Comparison of ENCODE assay signal across 8 cellular contexts in the genomic region with DNA sequence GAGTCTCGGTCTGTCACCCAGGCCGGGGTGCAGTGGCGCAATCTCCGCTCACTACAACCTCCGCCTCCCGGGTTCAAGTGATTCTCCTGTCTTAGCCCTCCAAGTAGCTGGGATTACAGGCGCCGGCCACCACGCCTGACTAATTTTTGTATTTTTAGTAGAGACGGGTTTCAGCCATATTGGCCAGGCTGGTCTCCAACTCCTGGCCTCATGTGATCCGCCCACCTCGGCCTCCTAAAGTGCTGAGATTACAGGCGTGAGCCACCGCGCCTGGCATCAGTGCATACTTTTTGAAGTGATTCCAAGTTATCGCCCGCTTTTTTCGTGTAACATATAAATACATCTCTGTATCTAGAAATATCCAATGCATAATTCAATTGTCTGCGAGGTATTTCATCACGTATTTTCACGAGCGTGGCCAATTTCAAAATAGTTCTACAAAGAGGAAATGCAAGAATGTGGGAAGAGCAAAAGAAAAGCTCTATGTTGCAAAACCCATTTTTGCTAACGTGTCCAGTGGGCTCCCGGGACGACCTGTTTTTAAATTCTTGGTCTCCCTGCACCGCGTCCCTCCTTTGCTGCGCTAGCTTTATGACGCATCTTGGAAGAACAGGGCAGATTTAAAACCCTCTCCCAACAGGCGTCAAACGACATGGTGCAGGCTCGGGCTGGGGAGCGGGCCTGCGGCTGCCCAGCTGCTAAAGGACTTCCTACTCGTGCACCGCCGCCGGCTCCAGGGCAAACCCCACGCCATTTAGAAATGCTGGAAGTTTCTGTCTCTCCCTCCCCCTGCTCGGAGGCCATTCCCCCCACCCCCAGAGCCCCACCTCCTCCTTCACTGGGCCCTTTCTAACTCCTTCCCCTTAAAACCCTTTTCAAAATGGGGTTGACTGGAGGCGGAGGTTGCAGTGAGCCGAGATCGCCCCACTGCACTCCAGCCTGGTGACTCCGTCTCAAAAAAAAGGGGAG. TPM values are rescaled to one million over a fixed set of nuclear protein-coding genes. Genes with fewer than 3 reads are reported as not detected.
DNase-seq lines count a peak whose midpoint lies in the region; ATAC-seq lines count a peak whose summit lies in the region.

No MANE protein-coding gene starts in this region.

- H3K4me3 Mint-ChIP-seq in IgD-negative memory B cell, result peak overlapping the region; percentile 80 to 96 (median 88)
- peak overlapping the region; percentile 72 for H3K4me3 Mint-ChIP-seq in activated naive CD8-positive, alpha-beta T cell treated with anti-CD3 and anti-CD28 coated beads, Interleukin-2, amount 10 ng/mL, durations not matched to agents 7 days and 5 days

- ATAC-seq in activated naive CD8-positive, alpha-beta T cell treated with anti-CD3 and anti-CD28 coated beads, Interleukin-2, amount 10 ng/mL, durations not matched to agents 7 days and 5 days (ENCODE audit: low read depth), result no peak
- ATAC-seq in Right ventricle myocardium inferior (peak; percentile 62), HG03442 (IDR thresholded peaks at IDR 0.05; ENCODE audit: unreplicated experiment) (no peak), GM19463 (IDR thresholded peaks at IDR 0.05; ENCODE audit: unreplicated experiment) (no peak)

- H3K36me3 Mint-ChIP-seq in IgD-negative memory B cell, result no peaks in the 10 kb centered on the region
- peaks cover 8% of the 10 kb centered on the region for H3K36me3 Mint-ChIP-seq in activated naive CD8-positive, alpha-beta T cell treated with anti-CD3 and anti-CD28 coated beads, Interleukin-2, amount 10 ng/mL, durations not matched to agents 7 days and 5 days

- H3K4me3 ChIP-seq in neuron (ENCODE audit: low read length), result peak overlapping the region; percentile 57

- H3K36me3 ChIP-seq in neuron (ENCODE audit: insufficient read depth, low read length), result no peaks in the 10 kb centered on the region

- peak overlapping the region; percentile 65 to 90 (median 82) for H3K27ac Mint-ChIP-seq in IgD-negative memory B cell
- H3K27ac Mint-ChIP-seq in activated naive CD8-positive, alpha-beta T cell treated with anti-CD3 and anti-CD28 coated beads, Interleukin-2, amount 10 ng/mL, durations not matched to agents 7 days and 5 days, result peak overlapping the region; percentile 81

- intact Hi-C loops in Right ventricle myocardium inferior (cut with DNase I), result no loop called here

- peaks cover 22 to 37% (median 36%) of the 10 kb centered on the region in 3 donors for H3K4me1 Mint-ChIP-seq in IgD-negative memory B cell
- peaks cover 42% of the 10 kb centered on the region for H3K4me1 Mint-ChIP-seq in activated naive CD8-positive, alpha-beta T cell treated with anti-CD3 and anti-CD28 coated beads, Interleukin-2, amount 10 ng/mL, durations not matched to agents 7 days and 5 days

- H2AFZ ChIP-seq in neuron (ENCODE audit: low read depth, low read length), result no peak overlapping the region

- no peaks in the 10 kb centered on the region for H3K27me3 ChIP-seq in neuron (ENCODE audit: insufficient read depth, low read length)

- POLR2A ChIA-PET in activated naive CD8-positive, alpha-beta T cell treated with anti-CD3 and anti-CD28 coated beads, Interleukin-2, amount 10 ng/mL, durations not matched to agents 7 days and 5 days (lab: Charles Lee), result interaction anchor here (1.6 kb wide), 1 partner anchor 17 kb away, joined by 13 read pairs; no protein-coding TSS in a partner anchor

- no peaks in the 10 kb centered on the region for H3K27me3 Mint-ChIP-seq in IgD-negative memory B cell
- peaks cover 10% of the 10 kb centered on the region for H3K27me3 Mint-ChIP-seq in activated naive CD8-positive, alpha-beta T cell treated with anti-CD3 and anti-CD28 coated beads, Interleukin-2, amount 10 ng/mL, durations not matched to agents 7 days and 5 days

- DNase-seq in Daoy (ENCODE audit: low read depth) (peak; percentile 75), Right ventricle myocardium inferior (ENCODE audit: missing footprints) (peak; percentile 91), DMS79 (lab: John Stamatoyannopoulos, UW) (no peak)
- no peak for DNase-seq in activated naive CD8-positive, alpha-beta T cell treated with anti-CD3 and anti-CD28 coated beads, Interleukin-2, amount 10 ng/mL, durations not matched to agents 7 days and 5 days

- H3K4me1 ChIP-seq in neuron (ENCODE audit: insufficient read depth, low read length), result peaks cover 1% of the 10 kb centered on the region

- H3K9me3 ChIP-seq in neuron (ENCODE audit: low read length), result no peaks in the 10 kb centered on the region

- no peaks in the 10 kb centered on the region for H3K9me3 Mint-ChIP-seq in IgD-negative memory B cell
- no peaks in the 10 kb centered on the region for H3K9me3 Mint-ChIP-seq in activated naive CD8-positive, alpha-beta T cell treated with anti-CD3 and anti-CD28 coated beads, Interleukin-2, amount 10 ng/mL, durations not matched to agents 7 days and 5 days

RNA-seq across cellular contexts. Expression of gene IFNGR2, which starts 0.9 kb away (rescaled TPM):
- 99.0 and 108 TPM in 2 replicates for total RNA-seq in Daoy (2014; rRNA removed; shearing (Covaris generic))
- polyA plus RNA-seq in IgD-negative memory B cell, result 131 TPM
- total RNA-seq in activated naive CD8-positive, alpha-beta T cell treated with anti-CD3 and anti-CD28 coated beads, Interleukin-2, amount 10 ng/mL, durations not matched to agents 7 days and 5 days, result 10 to 100 TPM; 17.8 to 18.8 TPM
- total RNA-seq in Right ventricle myocardium inferior, result 36.4 TPM

Comparison
In these comparisons a context has a peak if more than half of its experiments do, and no peak if none do; other contexts are left out.
1. DNase-seq: peak in Daoy (single experiment) and Right ventricle myocardium inferior (single experiment); none in activated naive CD8-positive, alpha-beta T cell treated with anti-CD3 and anti-CD28 coated beads, Interleukin-2, amount 10 ng/mL, durations not matched to agents 7 days and 5 days (single experiment) and DMS79 (single experiment).